ENCODE assay signal across 12 cellular contexts in genomic region chr2:108589372-108589771, GRCh38. TPM values are rescaled to one million over a fixed set of nuclear protein-coding genes. Genes with fewer than 3 reads are reported as not detected.
DNase-seq lines count a peak whose midpoint lies in the region; ATAC-seq, FAIRE-seq and TF ChIP-seq lines count a peak whose summit lies in the region.
"Had no signal": no experiment of that assay in that cellular context is flagged by ENCODE, and none has a peak within 500 bp of the region (broad histone marks: within the 10 kb centered on the region; RNA-seq: fewer than 3 reads in every experiment).

No MANE protein-coding gene starts in this region.

- H3K9me3 ChIP-seq in astrocyte (ENCODE audit: insufficient read depth, low read depth, low read length) = no peaks in the 10 kb centered on the region
- no peaks in the 10 kb centered on the region for H3K9me3 ChIP-seq in mesenchymal stem cell (ENCODE audit: control insufficient read depth, low read length)
- no peaks in the 10 kb centered on the region for H3K9me3 ChIP-seq in HepG2 (ENCODE audit: low read length)
- H3K9me3 ChIP-seq: right lobe of liver had no signal

- TF ChIP-seq CTCF in HL-60 (IDR thresholded peaks at IDR 0.05; ENCODE audit: insufficient read depth, low read length) (no peak), astrocyte (IDR thresholded peaks at IDR 0.05; ENCODE audit: insufficient read depth, low read depth, low read length) (no peak), HepG2 (CRISPR knock-in tag; IDR thresholded peaks at IDR 0.05) (no peak)

- no peak overlapping the region for H3K14ac ChIP-seq in mesenchymal stem cell (ENCODE audit: low read length in 2 of 2)

- no peaks in the 10 kb centered on the region for H3K27me3 ChIP-seq in HL-60 (ENCODE audit: insufficient read depth, poor library complexity, severe bottlenecking)
- H3K27me3 ChIP-seq in astrocyte (ENCODE audit: insufficient read depth, low read length) = no peaks in the 10 kb centered on the region
- H3K27me3 ChIP-seq in mesenchymal stem cell (ENCODE audit: control insufficient read depth in 1 of 2, insufficient read depth in 1 of 2, low read length in 2 of 2) = no peaks in the 10 kb centered on the region
- H3K27me3 ChIP-seq in HepG2 (ENCODE audit: control insufficient read depth in 1 of 2, insufficient read depth in 2 of 2, low read length in 2 of 2) = no peaks in the 10 kb centered on the region
- H3K27me3 ChIP-seq: right lobe of liver had no signal

- H3K4me1 Mint-ChIP-seq in astrocyte (ENCODE audit: low read depth, unreplicated experiment) = peaks cover 80% of the 10 kb centered on the region
- H3K4me1 Mint-ChIP-seq in stimulated activated memory B cell treated with anti-CD40 and anti-IgM and Interleukin-4, amounts not matched to agents 10 μg/mL and 1 μg/mL and 100 μg/mL, for 72 hours = peaks cover 72% of the 10 kb centered on the region

- no peak overlapping the region for H3K18ac ChIP-seq in mesenchymal stem cell (ENCODE audit: low read depth in 1 of 2, low read length in 2 of 2)

- H3K79me2 ChIP-seq in astrocyte (ENCODE audit: insufficient read depth, low read length) (peaks cover 81% of the 10 kb centered on the region), HepG2 (ENCODE audit: insufficient read depth, low read length) (peaks cover 73% of the 10 kb centered on the region)

- H3K27ac ChIP-seq in HL-60 (replicated peaks) (peak overlapping the region; percentile 72), astrocyte (ENCODE audit: low read depth, low read length) (peak overlapping the region; percentile 80), mesenchymal stem cell (ENCODE audit: low read length, poor library complexity, severe bottlenecking) (no peak overlapping the region), HepG2 (ENCODE audit: extremely low read length, insufficient read depth, low read length) (no peak overlapping the region)
- H3K27ac ChIP-seq: C4-2B had no signal

- H3K9me3 Mint-ChIP-seq in astrocyte (ENCODE audit: unreplicated experiment) = no peaks in the 10 kb centered on the region
- H3K9me3 Mint-ChIP-seq in stimulated activated memory B cell treated with anti-CD40 and anti-IgM and Interleukin-4, amounts not matched to agents 10 μg/mL and 1 μg/mL and 100 μg/mL, for 72 hours = no peaks in the 10 kb centered on the region

- POLR2A ChIA-PET in HepG2 (lab: Yijun Ruan, JAX) = no interaction called here

- FAIRE-seq in astrocyte (lab: Jason Lieb, UNC) (no peak), HepG2 (lab: Jason Lieb, UNC) (no peak)
- FAIRE-seq: colon had no signal

- H3K79me1 ChIP-seq in mesenchymal stem cell (replicated peaks; ENCODE audit: low read length, poor library complexity, severe bottlenecking) = no peaks in the 10 kb centered on the region

- no peak overlapping the region for H3K4me2 ChIP-seq in astrocyte (ENCODE audit: low read length)
- no peak overlapping the region for H3K4me2 ChIP-seq in mesenchymal stem cell (ENCODE audit: low read length, poor library complexity, severe bottlenecking)
- H3K4me2 ChIP-seq in HepG2 (ENCODE audit: low read depth, low read length) = no peak overlapping the region

- H2BK5ac ChIP-seq in mesenchymal stem cell (ENCODE audit: low read depth, low read length, poor library complexity, severe bottlenecking) = no peak overlapping the region

- H2BK15ac ChIP-seq in mesenchymal stem cell (ENCODE audit: low read depth, poor library complexity, severe bottlenecking) = no peak overlapping the region

- peak overlapping the region; percentile 82 for H3K27ac Mint-ChIP-seq in astrocyte (ENCODE audit: unreplicated experiment)
- H3K27ac Mint-ChIP-seq in stimulated activated memory B cell treated with anti-CD40 and anti-IgM and Interleukin-4, amounts not matched to agents 10 μg/mL and 1 μg/mL and 100 μg/mL, for 72 hours = peak overlapping the region; percentile 98

- H3K4me3 Mint-ChIP-seq in astrocyte (ENCODE audit: unreplicated experiment) = peak overlapping the region; percentile 70
- peak overlapping the region; percentile 82 for H3K4me3 Mint-ChIP-seq in stimulated activated memory B cell treated with anti-CD40 and anti-IgM and Interleukin-4, amounts not matched to agents 10 μg/mL and 1 μg/mL and 100 μg/mL, for 72 hours

- H3K4me1 ChIP-seq in astrocyte (ENCODE audit: insufficient read depth, low read length) = peaks cover 73% of the 10 kb centered on the region
- peaks cover 21% of the 10 kb centered on the region for H3K4me1 ChIP-seq in mesenchymal stem cell (ENCODE audit: control insufficient read depth, insufficient read depth, low read depth, low read length)
- peaks cover 27% of the 10 kb centered on the region for H3K4me1 ChIP-seq in HepG2 (ENCODE audit: insufficient read depth, low read length)

- H2AFZ ChIP-seq in astrocyte (ENCODE audit: low read depth, low read length) (no peak overlapping the region), mesenchymal stem cell (ENCODE audit: low read depth, low read length) (no peak overlapping the region), HepG2 (ENCODE audit: low read length) (no peak overlapping the region)

- CTCF ChIA-PET in HepG2 (lab: Yijun Ruan, JAX; ENCODE audit: low intra/inter-chr PET ratio, low total read pairs) = interaction anchor here (0.6 to 0.7 kb wide), 2 partner anchors 39 to 247 kb away, joined by 3 read pairs; no protein-coding TSS in a partner anchor

- no peak overlapping the region for H2AK5ac ChIP-seq in mesenchymal stem cell (ENCODE audit: low read length, severe bottlenecking)

- in situ Hi-C loops in HepG2 (cut with HindIII; ENCODE audit: extremely low pct_ligation_motif_present, low pct_unique_long_range_greater_than_20kb) = loop anchor here (25.0 kb wide), 1 partner anchor 377 kb away; no protein-coding TSS in a partner anchor

- H2BK12ac ChIP-seq in mesenchymal stem cell (ENCODE audit: low read length in 2 of 2) = no peak overlapping the region

- DNase-seq in HL-60 (ENCODE audit: low read depth in 1 of 2, low spot score in 1 of 2) (no peak), astrocyte (ENCODE audit: low read depth) (no peak), mesenchymal stem cell (no peak), HepG2 (ENCODE audit: low spot score) (no peak), NCI-H446 treated with DMSO at 0.1 percent for 48 hours (lab: John Stamatoyannopoulos, UW) (no peak)
- DNase-seq: H7; right lobe of liver; stimulated activated naive CD4-positive, alpha-beta T cell had no signal

- H3K36me3 Mint-ChIP-seq in astrocyte (ENCODE audit: low read depth, unreplicated experiment) = peaks cover 5% of the 10 kb centered on the region
- peaks cover 6% of the 10 kb centered on the region for H3K36me3 Mint-ChIP-seq in stimulated activated memory B cell treated with anti-CD40 and anti-IgM and Interleukin-4, amounts not matched to agents 10 μg/mL and 1 μg/mL and 100 μg/mL, for 72 hours

- no peaks in the 10 kb centered on the region for H3K27me3 Mint-ChIP-seq in astrocyte (ENCODE audit: low read depth, unreplicated experiment)
- H3K27me3 Mint-ChIP-seq in stimulated activated memory B cell treated with anti-CD40 and anti-IgM and Interleukin-4, amounts not matched to agents 10 μg/mL and 1 μg/mL and 100 μg/mL, for 72 hours = no peaks in the 10 kb centered on the region

- no peak overlapping the region for H3K23ac ChIP-seq in mesenchymal stem cell (ENCODE audit: low read length in 2 of 2)

- H3K36me3 ChIP-seq in astrocyte (ENCODE audit: insufficient read depth, low read length) (no peaks in the 10 kb centered on the region), mesenchymal stem cell (ENCODE audit: control insufficient read depth in 1 of 2, insufficient read depth in 2 of 2, low read depth in 1 of 2, low read length in 2 of 2) (no peaks in the 10 kb centered on the region), HepG2 (replicated peaks in 1 of 2; ENCODE audit: control insufficient read depth in 1 of 2, insufficient read depth in 2 of 2, low read length in 2 of 2) (no peaks in the 10 kb centered on the region; a peak in 1 of 5 replicates)
- H3K36me3 ChIP-seq: right lobe of liver had no signal

- peak overlapping the region; percentile 2 for H3K9ac ChIP-seq in astrocyte (ENCODE audit: low read length)
- peak overlapping the region; percentile 63 for H3K9ac ChIP-seq in mesenchymal stem cell (ENCODE audit: low read length)
- H3K9ac ChIP-seq in HepG2 (ENCODE audit: insufficient read depth, low read depth, low read length) = no peak overlapping the region

- TF ChIP-seq EP300 in HepG2 (IDR thresholded peaks at IDR 0.05; ENCODE audit: low read depth in 2 of 2, low read length in 2 of 2) = no peak
- no peak for TF ChIP-seq EP300 in HepG2 (CRISPR knock-in tag; IDR thresholded peaks at IDR 0.05; ENCODE audit: borderline replicate concordance)

- no peak for TF ChIP-seq RAD21 in HepG2 (CRISPR knock-in tag; IDR thresholded peaks at IDR 0.05)

- intact Hi-C loops in HepG2 (cut with micrococcal nuclease; ENCODE audit: unreplicated experiment) = loop anchor here (2.0 kb wide), 1 partner anchor 47 kb away; no protein-coding TSS in a partner anchor

- H4K20me1 ChIP-seq in astrocyte (ENCODE audit: insufficient read depth, low read length) (no peaks in the 10 kb centered on the region), HepG2 (ENCODE audit: insufficient read depth, low read length) (no peaks in the 10 kb centered on the region)

- no peak for TF ChIP-seq POLR2A in HepG2 (IDR thresholded peaks at IDR 0.05; ENCODE audit: insufficient read depth in 1 of 2, low read depth in 2 of 2, low read length in 2 of 2)

- H3K4me3 ChIP-seq in HL-60 (replicated peaks; ENCODE audit: insufficient read depth, low read length) (peak overlapping the region; percentile 10), astrocyte (ENCODE audit: insufficient read depth, low read depth, low read length) (no peak overlapping the region), mesenchymal stem cell (ENCODE audit: insufficient read depth in 1 of 2, low read depth in 1 of 2, low read length in 2 of 2) (peak overlapping the region in 1 of 2 experiments; percentile 7), HepG2 (replicated peaks in 1 of 3; ENCODE audit: insufficient read depth in 1 of 3, low read depth in 2 of 3, low read length in 3 of 3) (no peak overlapping the region)
- H3K4me3 ChIP-seq: right lobe of liver had no signal

- no peak overlapping the region for H4K8ac ChIP-seq in mesenchymal stem cell (ENCODE audit: low read length)

- no peak for ATAC-seq in stimulated activated memory B cell treated with anti-CD40 and anti-IgM and Interleukin-4, amounts not matched to agents 10 μg/mL and 1 μg/mL and 100 μg/mL, for 72 hours
- ATAC-seq in HepG2 (no peak), GM19455 (IDR thresholded peaks at IDR 0.05; ENCODE audit: unreplicated experiment) (no peak)
- ATAC-seq: right lobe of liver had no signal

- no peak overlapping the region for H4K91ac ChIP-seq in mesenchymal stem cell (ENCODE audit: low read length)

- H3K4ac ChIP-seq in mesenchymal stem cell (ENCODE audit: low read depth in 1 of 2, low read length in 2 of 2) = no peak overlapping the region

- H2BK120ac ChIP-seq in mesenchymal stem cell (ENCODE audit: low read depth, low read length) = no peak overlapping the region

- BruUV-seq in HepG2 (replicated peaks; lab: Mats Ljungman, UMichigan) = no TSS peak

RNA-seq across cellular contexts. Expression of gene LIMS1, which starts 55.1 kb away (rescaled TPM):
- total RNA-seq in astrocyte = 202 and 205 TPM in 2 replicates
- 146 TPM for polyA plus RNA-seq in mesenchymal stem cell (2013, experiment 1 of 2)
- 150 TPM for polyA plus RNA-seq in mesenchymal stem cell (2013, experiment 2 of 2)
- total RNA-seq in HepG2 (2016; rRNA removed; fragmentation: Illumina TruSeq; extraction: Trizol) = 38.3 and 55.1 TPM in 2 replicates
- total RNA-seq in HepG2 (2016; cell fraction: cytosol; rRNA removed; fragmentation: Illumina TruSeq; extraction: Trizol; ENCODE audit: low read depth) = 10.2 and 12.7 TPM in 2 replicates
- total RNA-seq in HepG2 (2016; cell fraction: insoluble cytoplasmic fraction; rRNA removed; fragmentation: Illumina TruSeq; extraction: Trizol) = 40.2 and 51.8 TPM in 2 replicates
- total RNA-seq in HepG2 (2016; cell fraction: membrane; rRNA removed; fragmentation: Illumina TruSeq; extraction: Trizol) = 32.3 and 32.6 TPM in 2 replicates
- total RNA-seq in HepG2 (2016; cell fraction: nucleus; rRNA removed; fragmentation: Illumina TruSeq; extraction: Trizol) = 18.8 and 25.1 TPM in 2 replicates
- polyA plus RNA-seq in HepG2 (2011; rRNA removed) = 35.5 and 49.6 TPM in 2 replicates
- 46.5 and 60.1 TPM in 2 replicates for polyA plus RNA-seq in HepG2 (2011; cell fraction: cytosol; rRNA removed)
- polyA plus RNA-seq in HepG2 (2011; cell fraction: nucleus; rRNA removed) = 11.1 and 16.1 TPM in 2 replicates
- 35.5 and 39.6 TPM in 2 replicates for polyA plus RNA-seq in HepG2 (2012)
- 5.7 and 6.2 TPM in 2 replicates for polyA plus RNA-seq in HepG2 (2016; cell fraction: cytosol; fragmentation: Illumina TruSeq; extraction: Trizol; ENCODE audit: low read depth)
- 48.3 and 50.6 TPM in 2 replicates for polyA plus RNA-seq in HepG2 (2016; cell fraction: insoluble cytoplasmic fraction; fragmentation: Illumina TruSeq; extraction: Trizol; ENCODE audit: low read depth)
- polyA plus RNA-seq in HepG2 (2016; cell fraction: membrane; fragmentation: Illumina TruSeq; extraction: Trizol; ENCODE audit: low read depth) = 17.0 and 18.1 TPM in 2 replicates
- polyA plus RNA-seq in HepG2 (2016; cell fraction: nucleus; fragmentation: Illumina TruSeq; extraction: Trizol; ENCODE audit: insufficient read depth, low read depth) = 23.1 and 23.2 TPM in 2 replicates
- 29.4 and 67.4 TPM in 2 replicates for polyA minus RNA-seq in HepG2 (2011; rRNA and poly(A)+ RNA removed; ENCODE audit: low replicate concordance)
- polyA minus RNA-seq in HepG2 (2011; cell fraction: cytosol; rRNA and poly(A)+ RNA removed) = 30.8 and 52.6 TPM in 2 replicates
- 33.3 and 35.3 TPM in 2 replicates for polyA minus RNA-seq in HepG2 (2011; cell fraction: nucleus; rRNA and poly(A)+ RNA removed)

Comparison
In these comparisons a context has a peak if more than half of its experiments do, and no peak if none do; other contexts are left out.
1. H3K27ac ChIP-seq: peak in HL-60 (single experiment) and astrocyte (single experiment); none in mesenchymal stem cell (single experiment) and HepG2 (single experiment).